ENCODE assay signal across 8 cellular contexts in genomic region chr19:34501339-34502320, GRCh38. TPM values are rescaled to one million over a fixed set of nuclear protein-coding genes. Genes with fewer than 3 reads are reported as not detected.
A peak's percentile ranks its signal among the peaks of the same experiment; 100 is the strongest.
DNase-seq lines count a peak whose midpoint lies in the region; ATAC-seq and TF ChIP-seq lines count a peak whose summit lies in the region.

No MANE protein-coding gene starts in this region.

- H3K36me3 ChIP-seq in CD4-positive, alpha-beta memory T cell (ENCODE audit: insufficient read depth, low read length): no peaks in the 10 kb centered on the region
- peaks cover 9% of the 10 kb centered on the region; the same call in 1 of the 2 replicates for H3K36me3 ChIP-seq in HUES6 (ENCODE audit: control insufficient read depth, insufficient read depth, low read length)

- H3K4me1 Mint-ChIP-seq in CD4-positive, alpha-beta memory T cell: peaks cover 1 to 20% (median 8%) of the 10 kb centered on the region in 4 donors
- peaks cover 11% of the 10 kb centered on the region for H3K4me1 Mint-ChIP-seq in activated CD8-positive, alpha-beta memory T cell treated with anti-CD3 and anti-CD28 coated beads, Interleukin-2, amount 10 ng/mL, durations not matched to agents 7 days and 5 days
- no peaks in the 10 kb centered on the region for H3K4me1 Mint-ChIP-seq in endothelial cell (ENCODE audit: unreplicated experiment)

- peak; percentile 75 to 81 (median 77) for DNase-seq in CD4-positive, alpha-beta memory T cell
- DNase-seq in NOMO-1 treated with DMSO at 0.1 percent for 48 hours (lab: John Stamatoyannopoulos, UW; ENCODE audit: unreplicated experiment): peak; percentile 62
- peak; percentile 89 for DNase-seq in activated CD8-positive, alpha-beta memory T cell treated with anti-CD3 and anti-CD28 coated beads, Interleukin-2, amount 10 ng/mL, durations not matched to agents 7 days and 5 days
- peak; percentile 100 for DNase-seq in endothelial cell (ENCODE audit: low spot score)
- DNase-seq in midbrain (lab: John Stamatoyannopoulos, UW): peak; percentile 88
- DNase-seq in stimulated activated CD8-positive, alpha-beta memory T cell treated with anti-CD3 and anti-CD28 coated beads, Interleukin-4, amount 100 ng/mL, for 1 hour (ENCODE audit: low read depth in 2 of 2, low spot score in 1 of 2): peak; percentile 58 to 72

- no peak overlapping the region for H3K27ac ChIP-seq in CD4-positive, alpha-beta memory T cell (ENCODE audit: low read depth, low read length)
- no peak overlapping the region for H3K27ac ChIP-seq in HUES6 (ENCODE audit: low read depth, low read length)

- H3K27ac Mint-ChIP-seq in CD4-positive, alpha-beta memory T cell: peak overlapping the region in 1 of 7 donors; percentile 19
- no peak overlapping the region for H3K27ac Mint-ChIP-seq in activated CD8-positive, alpha-beta memory T cell treated with anti-CD3 and anti-CD28 coated beads, Interleukin-2, amount 10 ng/mL, durations not matched to agents 7 days and 5 days
- H3K27ac Mint-ChIP-seq in endothelial cell (ENCODE audit: unreplicated experiment): no peak overlapping the region

- H3K9me3 ChIP-seq in CD4-positive, alpha-beta memory T cell (ENCODE audit: control insufficient read depth in 1 of 2, low read length in 2 of 2): no peaks in the 10 kb centered on the region
- H3K9me3 ChIP-seq in HUES6 (ENCODE audit: control insufficient read depth, insufficient read depth, low read depth, low read length): no peaks in the 10 kb centered on the region

- H3K4me3 ChIP-seq in CD4-positive, alpha-beta memory T cell (ENCODE audit: low read length in 2 of 2): no peak overlapping the region
- H3K4me3 ChIP-seq in HUES6 (ENCODE audit: low read depth, low read length): peak overlapping the region; percentile 41

- no peaks in the 10 kb centered on the region for H3K36me3 Mint-ChIP-seq in CD4-positive, alpha-beta memory T cell
- H3K36me3 Mint-ChIP-seq in activated CD8-positive, alpha-beta memory T cell treated with anti-CD3 and anti-CD28 coated beads, Interleukin-2, amount 10 ng/mL, durations not matched to agents 7 days and 5 days: no peaks in the 10 kb centered on the region
- H3K36me3 Mint-ChIP-seq in endothelial cell (ENCODE audit: low read depth, unreplicated experiment): peaks cover 8% of the 10 kb centered on the region

- no peaks in the 10 kb centered on the region for H3K27me3 ChIP-seq in CD4-positive, alpha-beta memory T cell (ENCODE audit: insufficient read depth, low read length)
- peaks cover 9% of the 10 kb centered on the region for H3K27me3 ChIP-seq in HUES6 (ENCODE audit: control insufficient read depth, insufficient read depth, low read length)

- H3K9ac ChIP-seq in HUES6 (ENCODE audit: low read length): no peak overlapping the region

- POLR2A ChIA-PET in CD4-positive, alpha-beta memory T cell (lab: Charles Lee; ENCODE audit: partially characterized antibody): no interaction called here

- CTCF ChIA-PET in CD4-positive, alpha-beta memory T cell (lab: Charles Lee; ENCODE audit: partially characterized antibody): interaction anchor here (0.7 to 2.2 kb wide), 5 partner anchors 16 to 211 kb away, joined by 3 to 7 read pairs (median 3); no protein-coding TSS in a partner anchor
- CTCF ChIA-PET in activated CD8-positive, alpha-beta memory T cell treated with anti-CD3 and anti-CD28 coated beads, Interleukin-2, amount 10 ng/mL, durations not matched to agents 7 days and 5 days (lab: Charles Lee): interaction anchor here (0.7 to 1.2 kb wide), 5 partner anchors 67 to 1824 kb away, joined by 3 to 5 read pairs (median 3); no protein-coding TSS in a partner anchor

- peaks cover 2 to 14% of the 10 kb centered on the region in 2 donors for H3K27me3 Mint-ChIP-seq in CD4-positive, alpha-beta memory T cell
- peaks cover 13% of the 10 kb centered on the region for H3K27me3 Mint-ChIP-seq in activated CD8-positive, alpha-beta memory T cell treated with anti-CD3 and anti-CD28 coated beads, Interleukin-2, amount 10 ng/mL, durations not matched to agents 7 days and 5 days
- peaks cover 10% of the 10 kb centered on the region for H3K27me3 Mint-ChIP-seq in endothelial cell (ENCODE audit: unreplicated experiment)

- peak overlapping the region in 2 of 8 donors; percentile 34 to 54 for H3K4me3 Mint-ChIP-seq in CD4-positive, alpha-beta memory T cell
- no peak overlapping the region for H3K4me3 Mint-ChIP-seq in activated CD8-positive, alpha-beta memory T cell treated with anti-CD3 and anti-CD28 coated beads, Interleukin-2, amount 10 ng/mL, durations not matched to agents 7 days and 5 days
- no peak overlapping the region for H3K4me3 Mint-ChIP-seq in endothelial cell (ENCODE audit: unreplicated experiment)

- no peaks in the 10 kb centered on the region for H3K9me3 Mint-ChIP-seq in CD4-positive, alpha-beta memory T cell
- no peaks in the 10 kb centered on the region for H3K9me3 Mint-ChIP-seq in activated CD8-positive, alpha-beta memory T cell treated with anti-CD3 and anti-CD28 coated beads, Interleukin-2, amount 10 ng/mL, durations not matched to agents 7 days and 5 days (ENCODE audit: low read depth)
- H3K9me3 Mint-ChIP-seq in endothelial cell (ENCODE audit: unreplicated experiment): no peaks in the 10 kb centered on the region

- peak; percentile 98 for TF ChIP-seq CTCF in endothelial cell (IDR thresholded peaks at IDR 0.05; ENCODE audit: unreplicated experiment)

- peaks cover 12% of the 10 kb centered on the region for H3K4me1 ChIP-seq in CD4-positive, alpha-beta memory T cell (ENCODE audit: insufficient read depth, low read length)
- H3K4me1 ChIP-seq in HUES6 (ENCODE audit: control insufficient read depth, insufficient read depth, low read length): peaks cover 12% of the 10 kb centered on the region

- intact Hi-C loops in CD4-positive, alpha-beta memory T cell (cut with micrococcal nuclease): loop anchor here (2.0 kb wide), 1 partner anchor 71 kb away; no protein-coding TSS in a partner anchor

- peak; percentile 91 for ATAC-seq in GM19467 (IDR thresholded peaks at IDR 0.05; ENCODE audit: unreplicated experiment)
- ATAC-seq in activated CD8-positive, alpha-beta memory T cell treated with anti-CD3 and anti-CD28 coated beads, Interleukin-2, amount 10 ng/mL, durations not matched to agents 7 days and 5 days: peak; percentile 91

RNA-seq across cellular contexts. Expression of gene WTIP, which starts 20.1 kb away (rescaled TPM):
- total RNA-seq in CD4-positive, alpha-beta memory T cell: under 1 TPM; 0.23 to 0.39 TPM
- not detected for polyA plus RNA-seq in CD4-positive, alpha-beta memory T cell
- under 1 TPM; 0.33 to 0.99 TPM for total RNA-seq in activated CD8-positive, alpha-beta memory T cell treated with anti-CD3 and anti-CD28 coated beads, Interleukin-2, amount 10 ng/mL, durations not matched to agents 7 days and 5 days
- 17.6 TPM for total RNA-seq in endothelial cell (ENCODE audit: unreplicated experiment)
